In the genomic region with DNA sequence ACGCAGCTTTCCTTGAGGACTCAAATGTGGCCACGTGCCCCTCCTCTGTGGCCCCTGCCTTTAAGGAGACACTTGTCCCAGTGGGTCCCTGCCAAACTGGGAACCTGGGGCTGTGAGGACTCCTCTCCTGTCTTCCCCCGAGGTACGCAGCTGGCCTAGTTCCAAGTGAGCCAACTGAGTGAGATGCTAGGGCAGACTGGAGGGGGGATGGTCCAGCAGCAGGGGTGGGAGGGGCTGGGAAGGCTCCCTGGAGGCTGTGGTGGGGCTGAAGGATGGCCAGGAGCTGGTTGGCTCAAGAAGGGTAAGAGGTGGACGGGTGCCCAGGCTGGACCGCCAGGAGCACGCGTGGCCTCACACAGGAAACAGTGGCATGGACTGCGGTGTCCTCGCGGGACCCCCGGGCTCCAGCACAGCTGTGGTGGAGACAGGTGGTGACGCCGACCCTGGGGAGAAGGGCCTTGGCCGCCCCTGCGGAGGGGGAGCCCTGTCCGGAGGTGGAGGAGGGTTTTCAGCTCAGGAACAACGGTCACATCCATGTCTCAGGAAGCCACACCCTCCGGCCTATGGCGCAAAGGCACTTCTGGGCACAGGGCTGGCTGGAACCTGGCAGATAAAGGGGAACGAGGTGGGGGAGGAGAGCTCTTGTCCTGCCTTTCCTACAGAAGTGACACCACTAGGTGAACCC, we compare ENCODE assay signal across 11 cellular contexts. TPM values are rescaled to one million over a fixed set of nuclear protein-coding genes. Genes with fewer than 3 reads are reported as not detected.
DNase-seq lines count a peak whose midpoint lies in the region; ATAC-seq, FAIRE-seq and TF ChIP-seq lines count a peak whose summit lies in the region.
"Had no signal": no experiment of that assay in that cellular context is flagged by ENCODE, and none has a peak within 500 bp of the region (broad histone marks: within the 10 kb centered on the region; RNA-seq: fewer than 3 reads in every experiment).

No MANE protein-coding gene starts in this region.

- H3K27me3 Mint-ChIP-seq in CD4-positive, alpha-beta memory T cell = no peaks in the 10 kb centered on the region

- no peaks in the 10 kb centered on the region for H3K9me3 Mint-ChIP-seq in CD4-positive, alpha-beta memory T cell

- H3K27ac ChIP-seq in CD4-positive, alpha-beta memory T cell (ENCODE audit: low read depth, low read length) = no peak overlapping the region
- H3K27ac ChIP-seq in esophagus squamous epithelium = peak overlapping the region; percentile 44 to 81 (median 72)
- peak overlapping the region; percentile 22 to 70 (median 39) for H3K27ac ChIP-seq in pancreas

- no peak for ATAC-seq in pancreas
- no peak for ATAC-seq in HG03108 (IDR thresholded peaks at IDR 0.05; ENCODE audit: unreplicated experiment)
- ATAC-seq in HG02623 (IDR thresholded peaks at IDR 0.05; ENCODE audit: unreplicated experiment) = no peak

- peaks cover 12 to 41% (median 31%) of the 10 kb centered on the region in 4 donors for H3K4me1 Mint-ChIP-seq in CD4-positive, alpha-beta memory T cell

- no peak overlapping the region for H3K4me3 ChIP-seq in CD4-positive, alpha-beta memory T cell (ENCODE audit: low read length in 2 of 2)
- peak overlapping the region in 1 of 4 donors; percentile 18 for H3K4me3 ChIP-seq in esophagus squamous epithelium
- H3K4me3 ChIP-seq in pancreas = no peak overlapping the region

- peak overlapping the region in 4 of 7 donors; percentile 13 to 63 (median 32) for H3K27ac Mint-ChIP-seq in CD4-positive, alpha-beta memory T cell

- intact Hi-C loops in CD4-positive, alpha-beta memory T cell (cut with micrococcal nuclease) = no loop called here
- intact Hi-C loops in esophagus squamous epithelium (cut with DNase I) = no loop called here
- intact Hi-C loops in pancreas (cut with DNase I) = no loop called here

- no peak for FAIRE-seq in pancreas (lab: Jason Lieb, UNC)
- FAIRE-seq: G401.6 had no signal

- H3K9me3 ChIP-seq in CD4-positive, alpha-beta memory T cell (ENCODE audit: control insufficient read depth in 1 of 2, low read length in 2 of 2) = no peaks in the 10 kb centered on the region
- no peaks in the 10 kb centered on the region for H3K9me3 ChIP-seq in esophagus squamous epithelium
- H3K9me3 ChIP-seq in pancreas = no peaks in the 10 kb centered on the region

- 62 to 64% methylated on average over 12 to 15 of the region's 21 CpGs for WGBS in esophagus squamous epithelium, 2 donors
- WGBS in pancreas, 2 donors = 60 to 70% methylated on average over 21 of the region's 21 CpGs

- no peak overlapping the region for H3K4me3 Mint-ChIP-seq in CD4-positive, alpha-beta memory T cell

- CTCF ChIA-PET in CD4-positive, alpha-beta memory T cell (lab: Charles Lee; ENCODE audit: partially characterized antibody) = interaction anchor here (1.0 kb wide), 1 partner anchor 15 kb away, joined by 8 read pairs; no protein-coding TSS in a partner anchor

- H3K27me3 ChIP-seq in CD4-positive, alpha-beta memory T cell (ENCODE audit: insufficient read depth, low read length) = no peaks in the 10 kb centered on the region
- H3K27me3 ChIP-seq in esophagus squamous epithelium (no peaks in the 10 kb centered on the region), pancreas (no peaks in the 10 kb centered on the region)

- peaks cover 5 to 12% of the 10 kb centered on the region in 2 donors for H3K36me3 Mint-ChIP-seq in CD4-positive, alpha-beta memory T cell

- peak in 1 of 5 donors; percentile 33 for DNase-seq in CD4-positive, alpha-beta memory T cell
- peak; percentile 34 for DNase-seq in NCI-H69 (lab: John Stamatoyannopoulos, UW)
- no peak for DNase-seq in esophagus squamous epithelium (lab: John Stamatoyannopoulos, UW)
- peak in 4 of 6 donors; percentile 52 to 81 (median 64) for DNase-seq in pancreas
- no peak for DNase-seq in T1000 (lab: John Stamatoyannopoulos, UW)
- DNase-seq in NCI-H1694 treated with DMSO at 0.1 percent for 48 hours (lab: John Stamatoyannopoulos, UW) = no peak
- DNase-seq: cortex of kidney, NCI-H748 treated with DMSO at 0.1 percent for 48 hours had no signal

- TF ChIP-seq CTCF in esophagus squamous epithelium (IDR thresholded peaks at IDR 0.05) = no peak
- no peak for TF ChIP-seq CTCF in pancreas (IDR thresholded peaks at IDR 0.05)

- no peaks in the 10 kb centered on the region for H3K36me3 ChIP-seq in CD4-positive, alpha-beta memory T cell (ENCODE audit: insufficient read depth, low read length)
- peaks cover 0 to 22% (median 0%) of the 10 kb centered on the region in 3 donors for H3K36me3 ChIP-seq in esophagus squamous epithelium
- H3K36me3 ChIP-seq in pancreas = no peaks in the 10 kb centered on the region

- H3K4me1 ChIP-seq in CD4-positive, alpha-beta memory T cell (ENCODE audit: insufficient read depth, low read length) = peaks cover 8% of the 10 kb centered on the region
- H3K4me1 ChIP-seq in esophagus squamous epithelium (peaks cover 62 to 100% (median 65%) of the 10 kb centered on the region in 3 donors), pancreas (peaks cover 31 to 38% (median 34%) of the 10 kb centered on the region in 3 donors)

- POLR2A ChIA-PET in CD4-positive, alpha-beta memory T cell (lab: Charles Lee; ENCODE audit: partially characterized antibody) = no interaction called here

- TF ChIP-seq POLR2A in esophagus squamous epithelium (IDR thresholded peaks at IDR 0.05) = no peak

RNA-seq across cellular contexts. Expression of gene MLLT1, which starts 45.8 kb away (rescaled TPM):
- total RNA-seq in CD4-positive, alpha-beta memory T cell = 10 to 100 TPM; 41.1 to 41.7 TPM
- 1 to 10 TPM in 1 of 2 donors, under 1 TPM in 1; 0.50 to 2.0 TPM for polyA plus RNA-seq in CD4-positive, alpha-beta memory T cell
- total RNA-seq in esophagus squamous epithelium (10 to 100 TPM; 10.3 to 20.1 (median 12.7) TPM), pancreas (10 to 100 TPM; 21.6 to 37.5 (median 25.4) TPM)
- 10 to 100 TPM; 19.6 to 28.6 TPM for polyA plus RNA-seq in pancreas

Comparison
In these comparisons a context has a peak if more than half of its experiments do, and no peak if none do; other contexts are left out.
1. DNase-seq: peak in NCI-H69 (single experiment) and pancreas (4 of 6); none in esophagus squamous epithelium (single experiment), T1000 (single experiment) and NCI-H1694 treated with DMSO at 0.1 percent for 48 hours (single experiment).